ENCODE assay signal across 15 cellular contexts in the genomic region with DNA sequence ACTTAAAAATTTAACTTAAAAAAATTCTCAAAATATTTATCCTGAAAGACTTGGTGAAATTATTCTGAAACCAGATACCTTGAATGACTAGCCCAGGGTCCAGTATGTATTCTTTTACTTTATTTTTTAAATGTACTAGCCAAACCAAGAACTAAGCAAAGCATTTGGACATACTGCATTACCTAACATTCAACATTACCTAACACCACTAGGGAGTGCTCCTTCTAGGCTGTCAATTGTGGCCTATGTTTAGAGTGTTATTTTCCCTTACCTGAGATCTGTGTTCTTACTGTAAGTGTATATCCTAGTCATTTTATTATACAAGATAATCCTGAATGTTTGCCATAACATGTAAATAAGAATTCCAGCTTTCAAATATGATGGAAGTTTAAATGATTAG.
DNase-seq lines count a peak whose midpoint lies in the region; TF ChIP-seq lines count a peak whose summit lies in the region.
"Had no signal": no experiment of that assay in that cellular context is flagged by ENCODE, and none has a peak within 500 bp of the region (broad histone marks: within the 10 kb centered on the region; RNA-seq: fewer than 3 reads in every experiment).

No MANE protein-coding gene starts in this region.

- H3K27me3 Mint-ChIP-seq in Caco-2 (ENCODE audit: insufficient read depth, unreplicated experiment) (no peaks in the 10 kb centered on the region), endodermal cell (ENCODE audit: insufficient read depth) (no peaks in the 10 kb centered on the region)
- H3K27me3 Mint-ChIP-seq: central memory CD8-positive, alpha-beta T cell had no signal

- peak in 1 of 2 experiments; percentile 19 for TF ChIP-seq CTCF in Caco-2 (IDR thresholded peaks at IDR 0.05; ENCODE audit: insufficient read depth in 1 of 2, low read depth in 1 of 2, low read length in 1 of 2, severe bottlenecking in 1 of 2, unreplicated experiment in 1 of 2)
- peak; percentile 60 for TF ChIP-seq CTCF in endodermal cell (conservative IDR thresholded peaks at IDR 0.05)
- no peak for TF ChIP-seq CTCF in MM.1S (IDR thresholded peaks at IDR 0.05; ENCODE audit: low read length)

- H3K27ac Mint-ChIP-seq in Caco-2 (ENCODE audit: unreplicated experiment), result peak overlapping the region; percentile 94
- H3K27ac Mint-ChIP-seq in endodermal cell, result no peak overlapping the region

- no peaks in the 10 kb centered on the region for H4K20me1 ChIP-seq in MM.1S (ENCODE audit: insufficient read depth, low read length)

- H3K79me1 ChIP-seq in mesendoderm (ENCODE audit: low read length), result no peaks in the 10 kb centered on the region

- H3K36me3 Mint-ChIP-seq in Caco-2 (ENCODE audit: insufficient read depth, unreplicated experiment), result no peaks in the 10 kb centered on the region
- no peaks in the 10 kb centered on the region for H3K36me3 Mint-ChIP-seq in endodermal cell (ENCODE audit: low read depth)

- H3K27ac ChIP-seq in endodermal cell (ENCODE audit: low read depth, low read length), result no peak overlapping the region
- no peak overlapping the region for H3K27ac ChIP-seq in mesendoderm (ENCODE audit: low read depth, low read length)
- no peak overlapping the region for H3K27ac ChIP-seq in MM.1S (ENCODE audit: low read length)
- H3K27ac ChIP-seq: prostate gland, spleen had no signal

- H3K56ac ChIP-seq in mesendoderm (ENCODE audit: low read length), result no peak overlapping the region

- H3K4me1 ChIP-seq in Caco-2 (peaks cover 6% of the 10 kb centered on the region; the same call in 1 of the 2 replicates), endodermal cell (ENCODE audit: control insufficient read depth, insufficient read depth, low read length) (no peaks in the 10 kb centered on the region), mesendoderm (ENCODE audit: control insufficient read depth, low read depth, low read length) (no peaks in the 10 kb centered on the region), MM.1S (ENCODE audit: low read length) (no peaks in the 10 kb centered on the region)
- H3K4me1 ChIP-seq: prostate gland, spleen had no signal

- H3K9me3 Mint-ChIP-seq in Caco-2 (ENCODE audit: unreplicated experiment) (no peaks in the 10 kb centered on the region), endodermal cell (no peaks in the 10 kb centered on the region)
- H3K9me3 Mint-ChIP-seq: central memory CD8-positive, alpha-beta T cell had no signal

- H3K4me1 Mint-ChIP-seq in Caco-2 (ENCODE audit: low read depth, unreplicated experiment) (no peaks in the 10 kb centered on the region), endodermal cell (peaks cover 13% of the 10 kb centered on the region)
- H3K4me1 Mint-ChIP-seq: central memory CD8-positive, alpha-beta T cell had no signal

- H3K27me3 ChIP-seq in Caco-2 (replicated peaks; ENCODE audit: control insufficient read depth, insufficient read depth, low read length) (no peaks in the 10 kb centered on the region), endodermal cell (ENCODE audit: control insufficient read depth, insufficient read depth, low read length, poor library complexity, severe bottlenecking) (no peaks in the 10 kb centered on the region), mesendoderm (ENCODE audit: insufficient read depth, low read length, poor library complexity) (no peaks in the 10 kb centered on the region), MM.1S (replicated peaks; ENCODE audit: insufficient read depth, low read length) (no peaks in the 10 kb centered on the region)
- H3K27me3 ChIP-seq: spleen had no signal

- H2AFZ ChIP-seq in MM.1S (ENCODE audit: low read length), result no peak overlapping the region

- H3K9ac ChIP-seq in endodermal cell (ENCODE audit: extremely low read depth, low read length, poor library complexity, severe bottlenecking) (no peak overlapping the region), mesendoderm (ENCODE audit: low read length) (no peak overlapping the region), MM.1S (ENCODE audit: low read length) (no peak overlapping the region)

- H2BK120ac ChIP-seq in mesendoderm (ENCODE audit: low read depth, low read length), result no peak overlapping the region

- no TSS peak for BruUV-seq in Caco-2 (replicated peaks; lab: Mats Ljungman, UMichigan)

- intact Hi-C loops in Caco-2 (cut with micrococcal nuclease; ENCODE audit: unreplicated experiment), result no loop called here

- H3K4ac ChIP-seq in mesendoderm (ENCODE audit: low read depth, low read length), result no peak overlapping the region

- POLR2A ChIA-PET in Caco-2 (lab: Charles Lee), result no interaction called here

- H2BK15ac ChIP-seq in mesendoderm (replicated peaks; ENCODE audit: low read depth), result no peak overlapping the region

- no peak overlapping the region for H4K8ac ChIP-seq in mesendoderm (ENCODE audit: low read depth, low read length)

- no peaks in the 10 kb centered on the region for H3K79me2 ChIP-seq in mesendoderm (ENCODE audit: control insufficient read depth, insufficient read depth, low read length)
- H3K79me2 ChIP-seq in MM.1S (ENCODE audit: low read length), result no peaks in the 10 kb centered on the region

- H3K9me3 ChIP-seq in Caco-2 (no peaks in the 10 kb centered on the region), endodermal cell (ENCODE audit: control insufficient read depth, low read length) (no peaks in the 10 kb centered on the region), MM.1S (replicated peaks; ENCODE audit: insufficient read depth, low read length) (no peaks in the 10 kb centered on the region)
- H3K9me3 ChIP-seq: prostate gland, spleen had no signal

- H2BK5ac ChIP-seq in mesendoderm (ENCODE audit: low read length), result no peak overlapping the region

- H4K5ac ChIP-seq in mesendoderm (ENCODE audit: low read length), result no peak overlapping the region

- H3K4me3 Mint-ChIP-seq in Caco-2 (ENCODE audit: unreplicated experiment), result peak overlapping the region; percentile 85
- H3K4me3 Mint-ChIP-seq in endodermal cell, result peak overlapping the region; percentile 73

- H2AK5ac ChIP-seq in mesendoderm (ENCODE audit: low read length), result no peak overlapping the region

- H3K36me3 ChIP-seq in Caco-2 (ENCODE audit: control insufficient read depth, insufficient read depth, low read length), result no peaks in the 10 kb centered on the region
- H3K36me3 ChIP-seq in endodermal cell (ENCODE audit: control insufficient read depth, insufficient read depth, low read length), result no peaks in the 10 kb centered on the region
- no peaks in the 10 kb centered on the region for H3K36me3 ChIP-seq in mesendoderm (ENCODE audit: control insufficient read depth, insufficient read depth, low read length)
- no peaks in the 10 kb centered on the region for H3K36me3 ChIP-seq in MM.1S (replicated peaks; ENCODE audit: insufficient read depth, low read length)
- H3K36me3 ChIP-seq: prostate gland, spleen had no signal

- H3K4me2 ChIP-seq in mesendoderm (ENCODE audit: low read length) (no peak overlapping the region), MM.1S (ENCODE audit: low read depth, low read length) (no peak overlapping the region)

- H3K18ac ChIP-seq in mesendoderm (ENCODE audit: low read length), result no peak overlapping the region

- H3K4me3 ChIP-seq in Caco-2 (ENCODE audit: low read depth, low read length) (no peak overlapping the region), endodermal cell (ENCODE audit: low read length) (peak overlapping the region; percentile 54), mesendoderm (ENCODE audit: low read length) (no peak overlapping the region), MM.1S (ENCODE audit: low read length) (no peak overlapping the region)
- H3K4me3 ChIP-seq: spleen had no signal

- no peaks in the 10 kb centered on the region for H3F3A ChIP-seq in MM.1S (ENCODE audit: insufficient read depth, low read length)

- no peaks in the 10 kb centered on the region for H3K9me2 ChIP-seq in MM.1S (replicated peaks; ENCODE audit: insufficient read depth, low read length)

- CTCF ChIA-PET in Caco-2 (lab: Charles Lee), result no interaction called here

- H3K23ac ChIP-seq in mesendoderm (ENCODE audit: low read length), result no peak overlapping the region

- peak in 1 of 2 experiments; percentile 13 for DNase-seq in Caco-2
- DNase-seq in NCI-H510A (lab: John Stamatoyannopoulos, UW), result peak; percentile 24
- DNase-seq in endodermal cell, result no peak
- DNase-seq in mesendoderm, result peak; percentile 22
- no peak for DNase-seq in SKM-1 (lab: John Stamatoyannopoulos, UW; ENCODE audit: unreplicated experiment)
- no peak for DNase-seq in NCI-H1105 treated with DMSO at 0.1 percent for 48 hours (lab: John Stamatoyannopoulos, UW)
- no peak for DNase-seq in MM.1S
- no peak for DNase-seq in NCI-H1092 treated with DMSO at 0.1 percent for 48 hours (lab: John Stamatoyannopoulos, UW)
- DNase-seq: activated CD4-positive, alpha-beta T cell treated with anti-CD3 and anti-CD28 coated beads for 48 hours; activated T-cell treated with anti-CD3 and anti-CD28 coated beads, Interleukin-2, amount 50 U/mL, for 48 hours; IMR-90; spleen; stimulated activated naive CD4-positive, alpha-beta T cell treated with Interleukin-2 at 50 U/mL for 16 hours had no signal

Comparison
In these comparisons a context has a peak if more than half of its experiments do, and no peak if none do; other contexts are left out.
1. DNase-seq: peak in NCI-H510A (single experiment) and mesendoderm (single experiment); none in endodermal cell (single experiment), SKM-1 (single experiment), NCI-H1105 treated with DMSO at 0.1 percent for 48 hours (single experiment), MM.1S (single experiment) and NCI-H1092 treated with DMSO at 0.1 percent for 48 hours (single experiment).